In the genomic region with DNA sequence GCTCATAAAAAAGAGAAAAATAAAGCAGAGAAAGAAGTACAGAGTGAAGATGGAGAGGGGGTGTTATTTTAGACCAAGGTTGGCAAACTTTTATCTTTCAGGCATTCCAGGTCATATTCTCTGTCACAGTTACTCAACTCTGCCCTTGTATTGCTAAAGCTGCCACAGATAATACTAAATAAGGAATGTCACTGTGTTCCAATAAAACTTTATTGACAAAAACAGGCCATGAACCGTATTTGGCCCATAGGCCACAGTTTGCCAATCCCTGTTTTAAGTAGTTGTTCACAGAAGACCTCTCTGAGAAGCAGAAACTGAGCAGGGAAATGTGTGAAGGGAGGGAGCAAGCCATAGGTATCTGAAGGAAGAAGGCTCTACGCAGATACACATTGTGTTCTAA, we compare ENCODE assay signal across 19 cellular contexts.
"Had no signal": no experiment of that assay in that cellular context is flagged by ENCODE, and none has a peak within 500 bp of the region (broad histone marks: within the 10 kb centered on the region; RNA-seq: fewer than 3 reads in every experiment).

No MANE protein-coding gene starts in this region.

- H3K27ac ChIP-seq: adrenal gland, foreskin keratinocyte, left ventricle myocardium inferior, sigmoid colon, vagina had no signal

- H3K9me3 Mint-ChIP-seq: activated T-cell treated with anti-CD3 and anti-CD28 coated beads, Interleukin-2, amount 50 U/mL, for 24 hours; activated T-helper 2 cell treated with anti-CD3 and anti-CD28 coated beads, Interferon-gamma antibody, Interleukin-2, Interleukin-4, amounts not matched to agents 10 μg/mL and 5 μg/mL and 100 μg/mL, durations not matched to agents 14 hours and 24 hours and 36 hours; immature natural killer cell; memory B cell; nephron; stimulated activated naive B cell treated with anti-CD40 and anti-IgM and Interleukin-4, amounts not matched to agents 10 μg/mL and 1 μg/mL and 100 μg/mL, for 72 hours; WTC11 had no signal

- H3K27ac Mint-ChIP-seq: activated naive CD8-positive, alpha-beta T cell; activated T-cell treated with anti-CD3 and anti-CD28 coated beads, Interleukin-2, amount 50 U/mL, for 24 hours; activated T-helper 2 cell treated with anti-CD3 and anti-CD28 coated beads, Interferon-gamma antibody, Interleukin-2, Interleukin-4, amounts not matched to agents 10 μg/mL and 5 μg/mL and 100 μg/mL, durations not matched to agents 14 hours and 24 hours and 36 hours; immature natural killer cell; memory B cell; stimulated activated naive B cell treated with anti-CD40 and anti-IgM and Interleukin-4, amounts not matched to agents 10 μg/mL and 1 μg/mL and 100 μg/mL, for 72 hours; WTC11 had no signal

- H3K36me3 Mint-ChIP-seq: activated naive CD8-positive, alpha-beta T cell; immature natural killer cell; memory B cell; stimulated activated naive B cell treated with anti-CD40 and anti-IgM and Interleukin-4, amounts not matched to agents 10 μg/mL and 1 μg/mL and 100 μg/mL, for 72 hours; WTC11 had no signal

- H3K4me1 Mint-ChIP-seq: immature natural killer cell; memory B cell; stimulated activated naive B cell treated with anti-CD40 and anti-IgM and Interleukin-4, amounts not matched to agents 10 μg/mL and 1 μg/mL and 100 μg/mL, for 72 hours had no signal

- DNase-seq: activated naive CD4-positive, alpha-beta T cell; activated T-cell treated with anti-CD3 and anti-CD28 coated beads, Interleukin-2, amount 50 U/mL, for 24 hours; adrenal gland; cortex of kidney; erythroblast; immature natural killer cell; left ventricle myocardium inferior; sigmoid colon; stimulated activated CD4-positive, alpha-beta T cell treated with anti-CD3 and anti-CD28 coated beads, Interleukin-2, amount 100 ng/mL, for 48 hours; stimulated activated CD8-positive, alpha-beta memory T cell treated with anti-CD3 and anti-CD28 coated beads, Interleukin-4, amount 100 ng/mL, for 48 hours; stimulated activated naive B cell treated with anti-CD40 and anti-IgM and Interleukin-4, amounts not matched to agents 10 μg/mL and 1 μg/mL and 100 μg/mL, for 72 hours; T-helper 9 cell had no signal

- H3K4me3 ChIP-seq: adrenal gland, left ventricle myocardium inferior, sigmoid colon, vagina had no signal

- H3K9me3 ChIP-seq: adrenal gland, left ventricle myocardium inferior, sigmoid colon, vagina had no signal

- H3K36me3 ChIP-seq: adrenal gland, vagina had no signal

- H3K4me3 Mint-ChIP-seq: activated naive CD8-positive, alpha-beta T cell; activated T-cell treated with anti-CD3 and anti-CD28 coated beads, Interleukin-2, amount 50 U/mL, for 24 hours; immature natural killer cell; memory B cell; nephron; stimulated activated naive B cell treated with anti-CD40 and anti-IgM and Interleukin-4, amounts not matched to agents 10 μg/mL and 1 μg/mL and 100 μg/mL, for 72 hours; WTC11 had no signal

- H3K27me3 ChIP-seq: adrenal gland, foreskin keratinocyte, sigmoid colon, vagina had no signal

- ATAC-seq: stimulated activated naive B cell treated with anti-CD40 and anti-IgM and Interleukin-4, amounts not matched to agents 10 μg/mL and 1 μg/mL and 100 μg/mL, for 72 hours had no signal

- H3K27me3 Mint-ChIP-seq: activated naive CD8-positive, alpha-beta T cell had no signal
